8 cellular contexts compared by ENCODE assay signal in genomic region chr17:78360371-78361226, GRCh38. TPM values are rescaled to one million over a fixed set of nuclear protein-coding genes. Genes with fewer than 3 reads are reported as not detected.
DNase-seq lines count a peak whose midpoint lies in the region; ATAC-seq, FAIRE-seq and TF ChIP-seq lines count a peak whose summit lies in the region.

No MANE protein-coding gene starts in this region.

- intact Hi-C loops in HepG2 (cut with micrococcal nuclease; ENCODE audit: unreplicated experiment): loop anchor here (1.0 to 2.0 kb wide), 2 partner anchors 14 to 61 kb away; no protein-coding TSS in a partner anchor

- H3K79me2 ChIP-seq in HepG2 (ENCODE audit: insufficient read depth, low read length): no peaks in the 10 kb centered on the region

- peak; percentile 93 for DNase-seq in GM13976 (ENCODE audit: low spot score)
- DNase-seq in NCI-H524 treated with DMSO at 0.1 percent for 48 hours (lab: John Stamatoyannopoulos, UW): peak; percentile 33
- peak; percentile 87 to 93 for DNase-seq in activated CD4-positive, alpha-beta T cell treated with anti-CD3 and anti-CD28 coated beads, Interleukin-2, amount 50 U/mL, for 24 hours (ENCODE audit: low read depth in 1 of 2, low spot score in 1 of 2)
- peak; percentile 76 for DNase-seq in dedifferentiated amniotic fluid mesenchymal stem cell (ENCODE audit: extremely low spot score)
- peak; percentile 80 for DNase-seq in HepG2 (ENCODE audit: low spot score)
- DNase-seq in stimulated activated CD4-positive, alpha-beta T cell treated with anti-CD3 and anti-CD28 coated beads, Interleukin-2, amount 100 ng/mL, for 4 hours (ENCODE audit: low read depth): peak; percentile 84

- in situ Hi-C loops in GM13976 (cut with MboI; ENCODE audit: low sequenced_read_pairs, unreplicated experiment): no loop called here
- in situ Hi-C loops in HepG2 (cut with HindIII; ENCODE audit: extremely low pct_ligation_motif_present, low pct_unique_long_range_greater_than_20kb): loop anchor here (5.0 kb wide), 1 partner anchor 62 kb away; no protein-coding TSS in a partner anchor

- BruUV-seq in HepG2 (replicated peaks; lab: Mats Ljungman, UMichigan): no TSS peak

- H3K9ac ChIP-seq in HepG2 (ENCODE audit: insufficient read depth, low read depth, low read length): peak overlapping the region; percentile 53; the same call in 1 of the 2 replicates

- H2AFZ ChIP-seq in HepG2 (ENCODE audit: low read length): no peak overlapping the region

- TF ChIP-seq POLR2A in HepG2 (IDR thresholded peaks at IDR 0.05; ENCODE audit: insufficient read depth in 1 of 2, low read depth in 2 of 2, low read length in 2 of 2): no peak

- POLR2A ChIA-PET in HepG2 (lab: Yijun Ruan, JAX): interaction anchor here (0.7 to 2.4 kb wide), 9 partner anchors 10 to 172 kb away, joined by 3 to 40 read pairs (median 4); no protein-coding TSS in a partner anchor

- peak; percentile 68 for FAIRE-seq in HepG2 (lab: Jason Lieb, UNC)

- no peaks in the 10 kb centered on the region; a peak in 1 of 5 replicates for H3K36me3 ChIP-seq in HepG2 (replicated peaks in 1 of 2; ENCODE audit: control insufficient read depth in 1 of 2, insufficient read depth in 2 of 2, low read length in 2 of 2)

- H3K4me1 ChIP-seq in HepG2 (ENCODE audit: insufficient read depth, low read length): peaks cover 52% of the 10 kb centered on the region

- peak overlapping the region; percentile 85 for H3K4me2 ChIP-seq in HepG2 (ENCODE audit: low read depth, low read length)

- peaks cover 10 to 67% of the 10 kb centered on the region in 2 experiments; a peak in 4 of 5 replicates for H3K27me3 ChIP-seq in HepG2 (ENCODE audit: control insufficient read depth in 1 of 2, insufficient read depth in 2 of 2, low read length in 2 of 2)

- 2% methylated on average over 33 of the region's 49 CpGs for WGBS in HepG2 (ENCODE audit: low lambda C conversion rate)

- peak overlapping the region; percentile 57 to 87 (median 61) for H3K4me3 ChIP-seq in HepG2 (replicated peaks in 1 of 3; ENCODE audit: insufficient read depth in 1 of 3, low read depth in 2 of 3, low read length in 3 of 3)

- TF ChIP-seq EP300 in HepG2 (IDR thresholded peaks at IDR 0.05; ENCODE audit: low read depth in 2 of 2, low read length in 2 of 2) (no peak), HepG2 (CRISPR knock-in tag; IDR thresholded peaks at IDR 0.05; ENCODE audit: borderline replicate concordance) (no peak)

- TF ChIP-seq RAD21 in HepG2 (CRISPR knock-in tag; IDR thresholded peaks at IDR 0.05): peak; percentile 96

- no peaks in the 10 kb centered on the region for H3K9me3 ChIP-seq in HepG2 (ENCODE audit: low read length)

- peaks cover 21% of the 10 kb centered on the region; the same call in 1 of the 2 replicates for H4K20me1 ChIP-seq in HepG2 (ENCODE audit: insufficient read depth, low read length)

- TF ChIP-seq CTCF in GM13976 (IDR thresholded peaks at IDR 0.05; ENCODE audit: borderline replicate concordance, control extremely low read depth, extremely low read depth, insufficient read depth, missing control alignments) (peak; percentile 82), HepG2 (CRISPR knock-in tag; IDR thresholded peaks at IDR 0.05) (peak; percentile 100)

- H3K27ac ChIP-seq in HepG2 (ENCODE audit: extremely low read length, insufficient read depth, low read length): no peak overlapping the region

- CTCF ChIA-PET in HepG2 (lab: Yijun Ruan, JAX; ENCODE audit: low intra/inter-chr PET ratio, low total read pairs): interaction anchor here (0.6 to 4.3 kb wide), 4 partner anchors 15 to 61 kb away, joined by 3 to 59 read pairs (median 4); no protein-coding TSS in a partner anchor

- ATAC-seq in HG03354 (IDR thresholded peaks at IDR 0.05; ENCODE audit: poor library complexity, severe bottlenecking, unreplicated experiment): peak; percentile 25
- peak; percentile 86 for ATAC-seq in HepG2
- no peak for ATAC-seq in GM18519 (IDR thresholded peaks at IDR 0.05; ENCODE audit: low FRiP score, unreplicated experiment)

TF ChIP-seq in HepG2, 621 proteins besides CTCF, POLR2A, EP300 and RAD21 (continues in another document):
- TF ChIP-seq, protein P1, sequence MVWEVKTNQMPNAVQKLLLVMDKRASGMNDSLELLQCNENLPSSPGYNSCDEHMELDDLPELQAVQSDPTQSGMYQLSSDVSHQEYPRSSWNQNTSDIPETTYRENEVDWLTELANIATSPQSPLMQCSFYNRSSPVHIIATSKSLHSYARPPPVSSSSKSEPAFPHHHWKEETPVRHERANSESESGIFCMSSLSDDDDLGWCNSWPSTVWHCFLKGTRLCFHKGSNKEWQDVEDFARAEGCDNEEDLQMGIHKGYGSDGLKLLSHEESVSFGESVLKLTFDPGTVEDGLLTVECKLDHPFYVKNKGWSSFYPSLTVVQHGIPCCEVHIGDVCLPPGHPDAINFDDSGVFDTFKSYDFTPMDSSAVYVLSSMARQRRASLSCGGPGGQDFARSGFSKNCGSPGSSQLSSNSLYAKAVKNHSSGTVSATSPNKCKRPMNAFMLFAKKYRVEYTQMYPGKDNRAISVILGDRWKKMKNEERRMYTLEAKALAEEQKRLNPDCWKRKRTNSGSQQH (CRISPR knock-in tag; IDR thresholded peaks at IDR 0.05; ENCODE audit: low read depth): no peak
- no peak for TF ChIP-seq NCOA5 (CRISPR knock-in tag; IDR thresholded peaks at IDR 0.05)
- TF ChIP-seq ZNF570 (CRISPR knock-in tag; IDR thresholded peaks at IDR 0.05; ENCODE audit: borderline replicate concordance): no peak
- TF ChIP-seq EZH2 (conservative IDR thresholded peaks at IDR 0.05; ENCODE audit: low read depth, low read length): no peak
- 0 out of 2 replicates have a peak, but pooled peaks have one; percentile 61 for TF ChIP-seq ZNF333 (CRISPR knock-in tag; IDR thresholded peaks at IDR 0.05; ENCODE audit: borderline replicate concordance)
- TF ChIP-seq, protein P2, sequence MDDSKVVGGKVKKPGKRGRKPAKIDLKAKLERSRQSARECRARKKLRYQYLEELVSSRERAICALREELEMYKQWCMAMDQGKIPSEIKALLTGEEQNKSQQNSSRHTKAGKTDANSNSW (CRISPR knock-in tag; IDR thresholded peaks at IDR 0.05; ENCODE audit: borderline replicate concordance): no peak
- no peak for TF ChIP-seq MAF1 (CRISPR knock-in tag; IDR thresholded peaks at IDR 0.05; ENCODE audit: borderline replicate concordance)
- TF ChIP-seq ATM (IDR thresholded peaks at IDR 0.05; ENCODE audit: borderline replicate concordance): no peak
- TF ChIP-seq ZNF44 (CRISPR knock-in tag; IDR thresholded peaks at IDR 0.05): no peak
- TF ChIP-seq ZNF607 (CRISPR knock-in tag; IDR thresholded peaks at IDR 0.05; ENCODE audit: borderline replicate concordance): no peak
- TF ChIP-seq LCORL (IDR thresholded peaks at IDR 0.05): no peak
- TF ChIP-seq LCORL (CRISPR knock-in tag; IDR thresholded peaks at IDR 0.05): peak; percentile 94

RNA-seq across cellular contexts. Expression of gene SOCS3, which starts 0.7 kb away (rescaled TPM):
- 0.66 and 0.77 TPM in 2 replicates for total RNA-seq in HepG2 (2016; rRNA removed; fragmentation: Illumina TruSeq; extraction: Trizol)
- total RNA-seq in HepG2 (2016; cell fraction: cytosol; rRNA removed; fragmentation: Illumina TruSeq; extraction: Trizol; ENCODE audit: low read depth): 0.30 and 0.35 TPM in 2 replicates
- total RNA-seq in HepG2 (2016; cell fraction: insoluble cytoplasmic fraction; rRNA removed; fragmentation: Illumina TruSeq; extraction: Trizol): 0.59 and 0.95 TPM in 2 replicates
- 0.83 and 0.93 TPM in 2 replicates for total RNA-seq in HepG2 (2016; cell fraction: membrane; rRNA removed; fragmentation: Illumina TruSeq; extraction: Trizol)
- 0.66 and 1.2 TPM in 2 replicates for total RNA-seq in HepG2 (2016; cell fraction: nucleus; rRNA removed; fragmentation: Illumina TruSeq; extraction: Trizol)
- 2.4 and 3.2 TPM in 2 replicates for polyA plus RNA-seq in HepG2 (2011; rRNA removed)
- polyA plus RNA-seq in HepG2 (2011; cell fraction: cytosol; rRNA removed): 2.4 and 2.6 TPM in 2 replicates
- polyA plus RNA-seq in HepG2 (2011; cell fraction: nucleus; rRNA removed): 4.1 and 5.9 TPM in 2 replicates
- polyA plus RNA-seq in HepG2 (2012): 0.94 and 3.5 TPM in 2 replicates
- 0.05 and 0.10 TPM in 2 replicates for polyA plus RNA-seq in HepG2 (2016; cell fraction: cytosol; fragmentation: Illumina TruSeq; extraction: Trizol; ENCODE audit: low read depth)
- 0.32 and 0.52 TPM in 2 replicates for polyA plus RNA-seq in HepG2 (2016; cell fraction: insoluble cytoplasmic fraction; fragmentation: Illumina TruSeq; extraction: Trizol; ENCODE audit: low read depth)
- 0.27 and 0.28 TPM in 2 replicates for polyA plus RNA-seq in HepG2 (2016; cell fraction: membrane; fragmentation: Illumina TruSeq; extraction: Trizol; ENCODE audit: low read depth)
- 1.1 and 1.3 TPM in 2 replicates for polyA plus RNA-seq in HepG2 (2016; cell fraction: nucleus; fragmentation: Illumina TruSeq; extraction: Trizol; ENCODE audit: insufficient read depth, low read depth)
- 11.0 and 18.7 TPM in 2 replicates for polyA minus RNA-seq in HepG2 (2011; rRNA and poly(A)+ RNA removed; ENCODE audit: low replicate concordance)
- polyA minus RNA-seq in HepG2 (2011; cell fraction: cytosol; rRNA and poly(A)+ RNA removed): 6.9 and 7.9 TPM in 2 replicates
- 3.5 and 5.2 TPM in 2 replicates for polyA minus RNA-seq in HepG2 (2011; cell fraction: nucleus; rRNA and poly(A)+ RNA removed)

RNA-seq across cellular contexts. Expression of gene PGS1, which starts 17.9 kb away (rescaled TPM):
- total RNA-seq in HepG2 (2016; rRNA removed; fragmentation: Illumina TruSeq; extraction: Trizol): 18.8 and 25.9 TPM in 2 replicates
- total RNA-seq in HepG2 (2016; cell fraction: cytosol; rRNA removed; fragmentation: Illumina TruSeq; extraction: Trizol; ENCODE audit: low read depth): 10.8 and 10.9 TPM in 2 replicates
- 14.8 and 27.5 TPM in 2 replicates for total RNA-seq in HepG2 (2016; cell fraction: insoluble cytoplasmic fraction; rRNA removed; fragmentation: Illumina TruSeq; extraction: Trizol)
- total RNA-seq in HepG2 (2016; cell fraction: membrane; rRNA removed; fragmentation: Illumina TruSeq; extraction: Trizol): 11.3 and 11.9 TPM in 2 replicates
- 27.4 and 30.7 TPM in 2 replicates for total RNA-seq in HepG2 (2016; cell fraction: nucleus; rRNA removed; fragmentation: Illumina TruSeq; extraction: Trizol)
- 31.5 and 42.3 TPM in 2 replicates for polyA plus RNA-seq in HepG2 (2011; rRNA removed)
- 30.6 and 33.0 TPM in 2 replicates for polyA plus RNA-seq in HepG2 (2011; cell fraction: cytosol; rRNA removed)
- polyA plus RNA-seq in HepG2 (2011; cell fraction: nucleus; rRNA removed): 151 and 153 TPM in 2 replicates
- 18.3 and 27.7 TPM in 2 replicates for polyA plus RNA-seq in HepG2 (2012)
- 2.9 and 3.9 TPM in 2 replicates for polyA plus RNA-seq in HepG2 (2016; cell fraction: cytosol; fragmentation: Illumina TruSeq; extraction: Trizol; ENCODE audit: low read depth)
- 12.8 and 16.5 TPM in 2 replicates for polyA plus RNA-seq in HepG2 (2016; cell fraction: insoluble cytoplasmic fraction; fragmentation: Illumina TruSeq; extraction: Trizol; ENCODE audit: low read depth)
- polyA plus RNA-seq in HepG2 (2016; cell fraction: membrane; fragmentation: Illumina TruSeq; extraction: Trizol; ENCODE audit: low read depth): 6.1 and 6.7 TPM in 2 replicates
- polyA plus RNA-seq in HepG2 (2016; cell fraction: nucleus; fragmentation: Illumina TruSeq; extraction: Trizol; ENCODE audit: insufficient read depth, low read depth): 50.4 and 56.8 TPM in 2 replicates
- polyA minus RNA-seq in HepG2 (2011; rRNA and poly(A)+ RNA removed; ENCODE audit: low replicate concordance): 49.2 and 54.3 TPM in 2 replicates
- polyA minus RNA-seq in HepG2 (2011; cell fraction: cytosol; rRNA and poly(A)+ RNA removed): 13.6 and 15.2 TPM in 2 replicates
- polyA minus RNA-seq in HepG2 (2011; cell fraction: nucleus; rRNA and poly(A)+ RNA removed): 58.3 and 63.7 TPM in 2 replicates

Comparison
In these comparisons a context has a peak if more than half of its experiments do, and no peak if none do; other contexts are left out.
1. DNase-seq: peak in every context shown above with its lines; median percentile 93 in GM13976; 90 in activated CD4-positive, alpha-beta T cell treated with anti-CD3 and anti-CD28 coated beads, Interleukin-2, amount 50 U/mL, for 24 hours; 84 in stimulated activated CD4-positive, alpha-beta T cell treated with anti-CD3 and anti-CD28 coated beads, Interleukin-2, amount 100 ng/mL, for 4 hours; 80 in HepG2; 76 in dedifferentiated amniotic fluid mesenchymal stem cell; 33 in NCI-H524 treated with DMSO at 0.1 percent for 48 hours.